In the genomic region with DNA sequence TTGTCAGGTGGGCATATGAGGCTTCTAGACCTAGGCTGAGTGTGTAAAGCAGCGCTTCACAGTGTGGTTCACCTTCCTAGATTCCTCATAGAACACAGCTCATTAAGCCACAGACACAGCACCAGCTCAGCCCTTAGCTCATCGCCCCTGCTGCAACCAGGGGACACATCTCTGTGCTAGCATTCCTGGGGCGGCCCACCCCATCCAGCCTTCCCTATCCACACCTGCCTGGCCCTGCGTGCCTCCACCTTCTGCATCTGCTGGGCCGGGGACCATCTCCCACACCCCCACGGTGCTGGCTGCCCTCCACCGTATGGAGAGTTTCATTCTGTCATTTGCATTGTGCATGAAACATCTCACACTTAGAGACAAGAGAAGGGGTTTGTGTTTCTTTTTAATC, we compare ENCODE assay signal across 17 cellular contexts. TPM values are rescaled to one million over a fixed set of nuclear protein-coding genes. Genes with fewer than 3 reads are reported as not detected.
A peak's percentile ranks its signal among the peaks of the same experiment; 100 is the strongest.
DNase-seq lines count a peak whose midpoint lies in the region; ATAC-seq and TF ChIP-seq lines count a peak whose summit lies in the region.
"Had no signal": no experiment of that assay in that cellular context is flagged by ENCODE, and none has a peak within 500 bp of the region (broad histone marks: within the 10 kb centered on the region; RNA-seq: fewer than 3 reads in every experiment).

No MANE protein-coding gene starts in this region.

- DNase-seq in activated effector memory CD4-positive, alpha-beta T cell treated with anti-CD3 and anti-CD28 coated beads, Interleukin-2, amount 50 U/mL, for 16 hours, result peak; percentile 46
- DNase-seq in activated effector memory CD4-positive, alpha-beta T cell treated with Interleukin-2 at 50 U/mL for 16 hours, result no peak
- DNase-seq in RWPE2 (ENCODE audit: low spot score) (peak; percentile 18), type B pancreatic cell (ENCODE audit: extremely low spot score, unreplicated experiment) (peak; percentile 61), BE2C (no peak)
- peak; percentile 15 for DNase-seq in natural killer cell treated with Interleukin-12 subunit alpha and Interleukin-12 subunit beta and Interleukin-15 and Interleukin-18, amount 100 ng/mL, for 72 hours (ENCODE audit: low spot score)
- DNase-seq: DMS153, NCI-H146, NCI-H2081 treated with DMSO at 0.1 percent for 48 hours, NCI-H226, NCI-H526 treated with DMSO at 0.1 percent for 48 hours, PC-9, SHP77 had no signal

- no peak overlapping the region for H3K27ac ChIP-seq in RWPE2 (ENCODE audit: poor library complexity, severe bottlenecking)
- H3K27ac ChIP-seq: C4-2B, PC-9 had no signal

- peaks cover 6% of the 10 kb centered on the region for H3K36me3 Mint-ChIP-seq in natural killer cell treated with Interleukin-12 subunit alpha and Interleukin-12 subunit beta and Interleukin-15 and Interleukin-18, amount 100 ng/mL, for 72 hours
- H3K36me3 Mint-ChIP-seq in type B pancreatic cell, result peaks cover 7% of the 10 kb centered on the region

- H3K4me1 ChIP-seq in RWPE2 (ENCODE audit: insufficient read depth, poor library complexity, severe bottlenecking), result no peaks in the 10 kb centered on the region
- H3K4me1 ChIP-seq in BE2C, result no peaks in the 10 kb centered on the region
- H3K4me1 ChIP-seq: HAP-1 had no signal

- H3K9me3 ChIP-seq in RWPE2 (ENCODE audit: severe bottlenecking), result no peaks in the 10 kb centered on the region
- no peaks in the 10 kb centered on the region for H3K9me3 ChIP-seq in BE2C
- H3K9me3 ChIP-seq: HAP-1 had no signal

- H3K27ac Mint-ChIP-seq in natural killer cell treated with Interleukin-12 subunit alpha and Interleukin-12 subunit beta and Interleukin-15 and Interleukin-18, amount 100 ng/mL, for 72 hours, result no peak overlapping the region
- no peak overlapping the region for H3K27ac Mint-ChIP-seq in type B pancreatic cell

- TF ChIP-seq CTCF in RWPE2 (IDR thresholded peaks at IDR 0.05; ENCODE audit: poor library complexity, severe bottlenecking) (no peak), type B pancreatic cell (conservative IDR thresholded peaks at IDR 0.05) (no peak), BE2C (IDR thresholded peaks at IDR 0.05; ENCODE audit: low read depth, low read length) (no peak)

- peaks cover 16 to 21% of the 10 kb centered on the region in 2 donors for H3K4me1 Mint-ChIP-seq in natural killer cell treated with Interleukin-12 subunit alpha and Interleukin-12 subunit beta and Interleukin-15 and Interleukin-18, amount 100 ng/mL, for 72 hours (ENCODE audit: low read depth in 2 of 2)
- peaks cover 11% of the 10 kb centered on the region for H3K4me1 Mint-ChIP-seq in type B pancreatic cell (ENCODE audit: unreplicated experiment)

- H3K36me3 ChIP-seq in RWPE2 (ENCODE audit: low read depth), result no peaks in the 10 kb centered on the region
- no peaks in the 10 kb centered on the region for H3K36me3 ChIP-seq in BE2C
- H3K36me3 ChIP-seq: HAP-1 had no signal

- H3K27me3 Mint-ChIP-seq in natural killer cell treated with Interleukin-12 subunit alpha and Interleukin-12 subunit beta and Interleukin-15 and Interleukin-18, amount 100 ng/mL, for 72 hours, result peaks cover 6 to 8% of the 10 kb centered on the region in 2 donors
- no peaks in the 10 kb centered on the region for H3K27me3 Mint-ChIP-seq in type B pancreatic cell

- no peaks in the 10 kb centered on the region for H3K9me3 Mint-ChIP-seq in natural killer cell treated with Interleukin-12 subunit alpha and Interleukin-12 subunit beta and Interleukin-15 and Interleukin-18, amount 100 ng/mL, for 72 hours
- H3K9me3 Mint-ChIP-seq in type B pancreatic cell, result no peaks in the 10 kb centered on the region

- ATAC-seq in RWPE2 (ENCODE audit: low read depth) (no peak), HG03159 (IDR thresholded peaks at IDR 0.05; ENCODE audit: unreplicated experiment) (no peak), HG02885 (IDR thresholded peaks at IDR 0.05; ENCODE audit: poor library complexity, unreplicated experiment) (no peak)
- no peak for ATAC-seq in natural killer cell treated with Interleukin-12 subunit alpha and Interleukin-12 subunit beta and Interleukin-15 and Interleukin-18, amount 100 ng/mL, for 72 hours

- no peak overlapping the region for H3K4me3 Mint-ChIP-seq in natural killer cell treated with Interleukin-12 subunit alpha and Interleukin-12 subunit beta and Interleukin-15 and Interleukin-18, amount 100 ng/mL, for 72 hours
- no peak overlapping the region for H3K4me3 Mint-ChIP-seq in type B pancreatic cell

- H3K27me3 ChIP-seq in RWPE2 (ENCODE audit: insufficient read depth, poor library complexity, severe bottlenecking) (no peaks in the 10 kb centered on the region), BE2C (no peaks in the 10 kb centered on the region)

- H3K4me3 ChIP-seq in RWPE2 (ENCODE audit: severe bottlenecking) (no peak overlapping the region), BE2C (ENCODE audit: low read depth, low read length) (no peak overlapping the region)
- H3K4me3 ChIP-seq: HAP-1, PC-9 had no signal

RNA-seq across cellular contexts. Expression of a gene that starts 35.8 kb away (rescaled TPM):
- total RNA-seq in natural killer cell treated with Interleukin-12 subunit alpha and Interleukin-12 subunit beta and Interleukin-15 and Interleukin-18, amount 100 ng/mL, for 72 hours, result not detected
- not detected in 2 replicates for total RNA-seq in type B pancreatic cell (ENCODE audit: low replicate concordance)
- not detected for polyA plus RNA-seq in BE2C (2012; ENCODE audit: insufficient read depth, insufficient read length, low read depth)
- total RNA-seq: PC-9 had no signal

RNA-seq across cellular contexts. Expression of a gene that starts 44.4 kb away (rescaled TPM):
- total RNA-seq in natural killer cell treated with Interleukin-12 subunit alpha and Interleukin-12 subunit beta and Interleukin-15 and Interleukin-18, amount 100 ng/mL, for 72 hours, result 10 to 100 TPM; 23.5 to 32.5 TPM
- total RNA-seq in type B pancreatic cell (ENCODE audit: low replicate concordance), result 32.4 and 46.2 TPM in 2 replicates
- 104 TPM for polyA plus RNA-seq in BE2C (2012; ENCODE audit: insufficient read depth, insufficient read length, low read depth)

RNA-seq across cellular contexts. Expression of a gene that starts 44.5 kb away (rescaled TPM):
- total RNA-seq in natural killer cell treated with Interleukin-12 subunit alpha and Interleukin-12 subunit beta and Interleukin-15 and Interleukin-18, amount 100 ng/mL, for 72 hours, result 10 to 100 TPM; 17.3 to 34.0 TPM
- total RNA-seq in type B pancreatic cell (ENCODE audit: low replicate concordance), result 23.5 and 25.4 TPM in 2 replicates
- 38.7 TPM for polyA plus RNA-seq in BE2C (2012; ENCODE audit: insufficient read depth, insufficient read length, low read depth)

Comparison
In these comparisons a context has a peak if more than half of its experiments do, and no peak if none do; other contexts are left out.
1. DNase-seq: peak in activated effector memory CD4-positive, alpha-beta T cell treated with anti-CD3 and anti-CD28 coated beads, Interleukin-2, amount 50 U/mL, for 16 hours (single experiment), RWPE2 (single experiment), natural killer cell treated with Interleukin-12 subunit alpha and Interleukin-12 subunit beta and Interleukin-15 and Interleukin-18, amount 100 ng/mL, for 72 hours (single experiment) and type B pancreatic cell (single experiment); none in activated effector memory CD4-positive, alpha-beta T cell treated with Interleukin-2 at 50 U/mL for 16 hours (single experiment) and BE2C (single experiment).